ENCODE assay signal across 10 cellular contexts in the genomic region with DNA sequence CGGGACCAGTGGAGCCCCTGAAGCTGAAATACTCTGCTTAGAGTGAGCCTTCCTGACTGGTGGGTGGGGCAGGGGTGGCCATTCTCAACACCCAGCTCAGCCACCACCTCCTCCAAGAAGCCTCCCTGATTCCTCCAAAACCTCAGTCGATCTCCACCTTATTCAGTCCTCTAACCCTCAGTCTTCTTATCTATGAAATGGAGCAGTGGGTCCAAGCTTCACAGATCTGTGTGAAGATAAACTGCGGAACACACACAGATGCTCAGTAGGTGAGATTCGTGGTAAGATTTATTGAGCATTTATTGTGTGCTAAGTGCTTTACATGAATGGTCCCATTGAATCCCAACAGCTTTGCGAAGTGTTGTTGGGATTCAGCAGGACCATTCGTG.
DNase-seq lines count a peak whose midpoint lies in the region; ATAC-seq and TF ChIP-seq lines count a peak whose summit lies in the region.
"Had no signal": no experiment of that assay in that cellular context is flagged by ENCODE, and none has a peak within 500 bp of the region (broad histone marks: within the 10 kb centered on the region; RNA-seq: fewer than 3 reads in every experiment).

No MANE protein-coding gene starts in this region.

- no peak overlapping the region for H3K4me3 ChIP-seq in HUES6 (ENCODE audit: low read depth, low read length)

- peaks cover 5 to 15% of the 10 kb centered on the region in 2 donors for H3K36me3 Mint-ChIP-seq in CD14-positive monocyte
- no peaks in the 10 kb centered on the region for H3K36me3 Mint-ChIP-seq in naive thymus-derived CD8-positive, alpha-beta T cell

- H3K27ac ChIP-seq in HUES6 (ENCODE audit: low read depth, low read length) (no peak overlapping the region; the same call in 1 of the 2 replicates), angular gyrus (ENCODE audit: low read depth, low read length) (peak overlapping the region; percentile 53)

- no peak for TF ChIP-seq CTCF in CD14-positive monocyte (IDR thresholded peaks at IDR 0.05)

- peak overlapping the region; percentile 41 for H3K9ac ChIP-seq in HUES6 (ENCODE audit: low read length)

- H3K9me3 Mint-ChIP-seq in CD14-positive monocyte, result no peaks in the 10 kb centered on the region
- H3K9me3 Mint-ChIP-seq in naive thymus-derived CD8-positive, alpha-beta T cell, result no peaks in the 10 kb centered on the region

- POLR2A ChIA-PET in naive thymus-derived CD8-positive, alpha-beta T cell (lab: Charles Lee), result interaction anchor here (0.6 to 10.6 kb wide), 22 partner anchors 12 to 112 kb away, joined by 3 to 139 read pairs (median 8); a partner anchor contains a TSS

- DNase-seq in CD14-positive monocyte (ENCODE audit: low spot score) (no peak), CD1c-positive myeloid dendritic cell (ENCODE audit: extremely low spot score) (no peak), HK-2 (ENCODE audit: unreplicated experiment) (no peak), inferior parietal cortex (ENCODE audit: extremely low spot score) (no peak), GF-D8 (lab: John Stamatoyannopoulos, UW) (no peak)
- no peak for DNase-seq in naive thymus-derived CD8-positive, alpha-beta T cell
- DNase-seq: DMS153, NCI-H2171 had no signal

- peaks cover 69% of the 10 kb centered on the region for H3K4me1 Mint-ChIP-seq in CD14-positive monocyte
- peaks cover 39 to 94% (median 86%) of the 10 kb centered on the region in 4 donors for H3K4me1 Mint-ChIP-seq in naive thymus-derived CD8-positive, alpha-beta T cell

- peak overlapping the region; percentile 97 to 99 (median 98) for H3K27ac Mint-ChIP-seq in CD14-positive monocyte
- peak overlapping the region; percentile 95 to 99 (median 97) for H3K27ac Mint-ChIP-seq in naive thymus-derived CD8-positive, alpha-beta T cell

- peaks cover 23 to 44% (median 36%) of the 10 kb centered on the region in 3 donors for H3K27me3 Mint-ChIP-seq in CD14-positive monocyte (ENCODE audit: low read depth in 3 of 3)
- H3K27me3 Mint-ChIP-seq in naive thymus-derived CD8-positive, alpha-beta T cell, result no peaks in the 10 kb centered on the region

- intact Hi-C loops in CD14-positive monocyte (cut with micrococcal nuclease), result loop anchor here (2.0 to 5.0 kb wide), 3 partner anchors 14 to 56 kb away; no protein-coding TSS in a partner anchor

- no peaks in the 10 kb centered on the region for H3K9me3 ChIP-seq in HUES6 (ENCODE audit: control insufficient read depth, insufficient read depth, low read depth, low read length)

- H3K4me3 Mint-ChIP-seq in CD14-positive monocyte, result peak overlapping the region; percentile 69 to 84
- H3K4me3 Mint-ChIP-seq in naive thymus-derived CD8-positive, alpha-beta T cell, result peak overlapping the region; percentile 64 to 88 (median 80)

- peaks cover 41% of the 10 kb centered on the region for H3K4me1 ChIP-seq in HUES6 (ENCODE audit: control insufficient read depth, insufficient read depth, low read length)

- H3K27me3 ChIP-seq in HUES6 (ENCODE audit: control insufficient read depth, insufficient read depth, low read length), result no peaks in the 10 kb centered on the region

- ATAC-seq in naive thymus-derived CD8-positive, alpha-beta T cell, result no peak

- no peaks in the 10 kb centered on the region for H3K36me3 ChIP-seq in HUES6 (ENCODE audit: control insufficient read depth, insufficient read depth, low read length)
